ENCODE assay signal across 2 cellular contexts in the genomic region with DNA sequence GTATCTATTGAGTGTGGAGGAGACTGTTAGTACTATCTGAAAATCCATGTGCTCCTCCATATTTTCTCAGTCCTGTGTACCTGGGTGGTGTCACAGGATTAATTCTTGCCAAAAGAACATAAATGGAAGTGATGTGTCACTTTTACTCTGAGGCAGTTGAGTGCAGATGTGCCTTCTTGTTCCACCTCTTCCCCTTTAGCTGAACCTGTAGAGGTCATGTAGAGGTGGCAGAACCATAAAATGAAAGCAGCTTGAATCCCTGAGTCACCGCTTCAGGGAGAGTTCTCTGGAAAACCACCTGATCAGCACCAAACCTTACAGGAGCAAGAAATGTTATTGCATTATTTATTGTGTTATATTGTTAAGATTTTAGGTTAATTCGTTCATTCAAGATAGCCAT.
A peak's percentile ranks its signal among the peaks of the same experiment; 100 is the strongest.
TF ChIP-seq lines count a peak whose summit lies in the region.

No MANE protein-coding gene starts in this region.

TF ChIP-seq in IMR-90, 13 proteins besides CTCF, POLR2A, EP300 and RAD21:
- no peak for TF ChIP-seq SMC3 (IDR thresholded peaks at IDR 0.05; ENCODE audit: low read depth, low read length)
- TF ChIP-seq MXI1 (IDR thresholded peaks at IDR 0.05; ENCODE audit: borderline replicate concordance, low read depth, low read length) = no peak
- TF ChIP-seq RCOR1 (IDR thresholded peaks at IDR 0.05; ENCODE audit: insufficient replicate concordance, low read length) = no peak
- no peak for TF ChIP-seq BHLHE40 (IDR thresholded peaks at IDR 0.05; ENCODE audit: low read depth, low read length)
- no peak for TF ChIP-seq FOS (IDR thresholded peaks at IDR 0.05; ENCODE audit: low read depth, low read length)
- no peak for TF ChIP-seq MAZ (IDR thresholded peaks at IDR 0.05; ENCODE audit: borderline replicate concordance, low read depth, low read length)
- TF ChIP-seq, protein P1, sequence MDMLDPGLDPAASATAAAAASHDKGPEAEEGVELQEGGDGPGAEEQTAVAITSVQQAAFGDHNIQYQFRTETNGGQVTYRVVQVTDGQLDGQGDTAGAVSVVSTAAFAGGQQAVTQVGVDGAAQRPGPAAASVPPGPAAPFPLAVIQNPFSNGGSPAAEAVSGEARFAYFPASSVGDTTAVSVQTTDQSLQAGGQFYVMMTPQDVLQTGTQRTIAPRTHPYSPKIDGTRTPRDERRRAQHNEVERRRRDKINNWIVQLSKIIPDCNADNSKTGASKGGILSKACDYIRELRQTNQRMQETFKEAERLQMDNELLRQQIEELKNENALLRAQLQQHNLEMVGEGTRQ (IDR thresholded peaks at IDR 0.05; ENCODE audit: low read depth, low read length) = no peak
- TF ChIP-seq, protein P2, sequence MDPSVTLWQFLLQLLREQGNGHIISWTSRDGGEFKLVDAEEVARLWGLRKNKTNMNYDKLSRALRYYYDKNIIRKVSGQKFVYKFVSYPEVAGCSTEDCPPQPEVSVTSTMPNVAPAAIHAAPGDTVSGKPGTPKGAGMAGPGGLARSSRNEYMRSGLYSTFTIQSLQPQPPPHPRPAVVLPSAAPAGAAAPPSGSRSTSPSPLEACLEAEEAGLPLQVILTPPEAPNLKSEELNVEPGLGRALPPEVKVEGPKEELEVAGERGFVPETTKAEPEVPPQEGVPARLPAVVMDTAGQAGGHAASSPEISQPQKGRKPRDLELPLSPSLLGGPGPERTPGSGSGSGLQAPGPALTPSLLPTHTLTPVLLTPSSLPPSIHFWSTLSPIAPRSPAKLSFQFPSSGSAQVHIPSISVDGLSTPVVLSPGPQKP (IDR thresholded peaks at IDR 0.05; ENCODE audit: borderline replicate concordance, low read depth, low read length) = no peak
- no peak for TF ChIP-seq RFX5 (IDR thresholded peaks at IDR 0.05; ENCODE audit: low read depth, low read length)
- TF ChIP-seq NFE2L2 (IDR thresholded peaks at IDR 0.05; ENCODE audit: low read depth, low read length) = no peak
- TF ChIP-seq CHD1 (IDR thresholded peaks at IDR 0.05; ENCODE audit: low read depth, low read length) = no peak
- TF ChIP-seq MAFK (IDR thresholded peaks at IDR 0.05; ENCODE audit: low read depth, low read length) = no peak
- no peak for TF ChIP-seq CEBPB (IDR thresholded peaks at IDR 0.05; ENCODE audit: low read depth, low read length)

TF ChIP-seq in K562, 482 proteins besides CTCF, POLR2A, EP300 and RAD21 (continues in another document):
- TF ChIP-seq KLF13 (tag; IDR thresholded peaks at IDR 0.05; ENCODE audit: borderline replicate concordance, low read depth) = no peak
- peak; percentile 12; the same call in 1 of the 2 replicates for TF ChIP-seq SOX6 (IDR thresholded peaks at IDR 0.05)
- peak; percentile 63 for TF ChIP-seq MAFK (IDR thresholded peaks at IDR 0.05; ENCODE audit: low read length)
- TF ChIP-seq ZNF316 (IDR thresholded peaks at IDR 0.05) = peak; percentile 88
- no peak; a peak in 1 of 3 replicates for TF ChIP-seq CBX3 (IDR thresholded peaks at IDR 0.05; ENCODE audit: borderline replicate concordance in 1 of 2, low read length in 2 of 2)
- TF ChIP-seq, protein P3, sequence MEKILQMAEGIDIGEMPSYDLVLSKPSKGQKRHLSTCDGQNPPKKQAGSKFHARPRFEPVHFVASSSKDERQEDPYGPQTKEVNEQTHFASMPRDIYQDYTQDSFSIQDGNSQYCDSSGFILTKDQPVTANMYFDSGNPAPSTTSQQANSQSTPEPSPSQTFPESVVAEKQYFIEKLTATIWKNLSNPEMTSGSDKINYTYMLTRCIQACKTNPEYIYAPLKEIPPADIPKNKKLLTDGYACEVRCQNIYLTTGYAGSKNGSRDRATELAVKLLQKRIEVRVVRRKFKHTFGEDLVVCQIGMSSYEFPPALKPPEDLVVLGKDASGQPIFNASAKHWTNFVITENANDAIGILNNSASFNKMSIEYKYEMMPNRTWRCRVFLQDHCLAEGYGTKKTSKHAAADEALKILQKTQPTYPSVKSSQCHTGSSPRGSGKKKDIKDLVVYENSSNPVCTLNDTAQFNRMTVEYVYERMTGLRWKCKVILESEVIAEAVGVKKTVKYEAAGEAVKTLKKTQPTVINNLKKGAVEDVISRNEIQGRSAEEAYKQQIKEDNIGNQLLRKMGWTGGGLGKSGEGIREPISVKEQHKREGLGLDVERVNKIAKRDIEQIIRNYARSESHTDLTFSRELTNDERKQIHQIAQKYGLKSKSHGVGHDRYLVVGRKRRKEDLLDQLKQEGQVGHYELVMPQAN (IDR thresholded peaks at IDR 0.05; ENCODE audit: borderline replicate concordance) = 0 out of 2 replicates have a peak, but pooled peaks have one; percentile 23
- TF ChIP-seq, protein P4, sequence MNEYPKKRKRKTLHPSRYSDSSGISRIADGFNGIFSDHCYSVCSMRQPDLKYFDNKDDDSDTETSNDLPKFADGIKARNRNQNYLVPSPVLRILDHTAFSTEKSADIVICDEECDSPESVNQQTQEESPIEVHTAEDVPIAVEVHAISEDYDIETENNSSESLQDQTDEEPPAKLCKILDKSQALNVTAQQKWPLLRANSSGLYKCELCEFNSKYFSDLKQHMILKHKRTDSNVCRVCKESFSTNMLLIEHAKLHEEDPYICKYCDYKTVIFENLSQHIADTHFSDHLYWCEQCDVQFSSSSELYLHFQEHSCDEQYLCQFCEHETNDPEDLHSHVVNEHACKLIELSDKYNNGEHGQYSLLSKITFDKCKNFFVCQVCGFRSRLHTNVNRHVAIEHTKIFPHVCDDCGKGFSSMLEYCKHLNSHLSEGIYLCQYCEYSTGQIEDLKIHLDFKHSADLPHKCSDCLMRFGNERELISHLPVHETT (CRISPR knock-in tag; conservative IDR thresholded peaks at IDR 0.05 in 1 of 2, IDR thresholded peaks at IDR 0.05 in 1 of 2) = no peak
- no peak for TF ChIP-seq MEF2A (IDR thresholded peaks at IDR 0.05; ENCODE audit: control insufficient read depth, low read depth, low read length)
- no peak for TF ChIP-seq GABPA (tag; conservative IDR thresholded peaks at IDR 0.05; ENCODE audit: low read depth)
- TF ChIP-seq TAF15 (IDR thresholded peaks at IDR 0.05; ENCODE audit: low read depth, low read length) = no peak
- peak; percentile 43; the same call in 1 of the 2 replicates for TF ChIP-seq SMARCA4 (IDR thresholded peaks at IDR 0.05)
- no peak for TF ChIP-seq ZSCAN29 (IDR thresholded peaks at IDR 0.05)
- TF ChIP-seq, protein P5, sequence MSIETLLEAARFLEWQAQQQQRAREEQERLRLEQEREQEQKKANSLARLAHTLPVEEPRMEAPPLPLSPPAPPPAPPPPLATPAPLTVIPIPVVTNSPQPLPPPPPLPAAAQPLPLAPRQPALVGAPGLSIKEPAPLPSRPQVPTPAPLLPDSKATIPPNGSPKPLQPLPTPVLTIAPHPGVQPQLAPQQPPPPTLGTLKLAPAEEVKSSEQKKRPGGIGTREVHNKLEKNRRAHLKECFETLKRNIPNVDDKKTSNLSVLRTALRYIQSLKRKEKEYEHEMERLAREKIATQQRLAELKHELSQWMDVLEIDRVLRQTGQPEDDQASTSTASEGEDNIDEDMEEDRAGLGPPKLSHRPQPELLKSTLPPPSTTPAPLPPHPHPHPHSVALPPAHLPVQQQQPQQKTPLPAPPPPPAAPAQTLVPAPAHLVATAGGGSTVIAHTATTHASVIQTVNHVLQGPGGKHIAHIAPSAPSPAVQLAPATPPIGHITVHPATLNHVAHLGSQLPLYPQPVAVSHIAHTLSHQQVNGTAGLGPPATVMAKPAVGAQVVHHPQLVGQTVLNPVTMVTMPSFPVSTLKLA (conservative IDR thresholded peaks at IDR 0.05) = 0 out of 4 replicates have a peak, but pooled peaks of 1 of the 2 experiments have one; percentile 20
- TF ChIP-seq, protein P6, sequence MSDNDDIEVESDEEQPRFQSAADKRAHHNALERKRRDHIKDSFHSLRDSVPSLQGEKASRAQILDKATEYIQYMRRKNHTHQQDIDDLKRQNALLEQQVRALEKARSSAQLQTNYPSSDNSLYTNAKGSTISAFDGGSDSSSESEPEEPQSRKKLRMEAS (CRISPR knock-in tag; IDR thresholded peaks at IDR 0.05) = no peak
- peak; percentile 33; the same call in 1 of the 2 replicates for TF ChIP-seq ARID1B (IDR thresholded peaks at IDR 0.05)
- peak in 1 of 2 experiments; percentile 32; a peak in 1 of 4 replicates for TF ChIP-seq HDAC1 (IDR thresholded peaks at IDR 0.05)
- TF ChIP-seq, protein P7, sequence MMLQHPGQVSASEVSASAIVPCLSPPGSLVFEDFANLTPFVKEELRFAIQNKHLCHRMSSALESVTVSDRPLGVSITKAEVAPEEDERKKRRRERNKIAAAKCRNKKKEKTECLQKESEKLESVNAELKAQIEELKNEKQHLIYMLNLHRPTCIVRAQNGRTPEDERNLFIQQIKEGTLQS (IDR thresholded peaks at IDR 0.05) = 0 out of 2 replicates have a peak, but pooled peaks have one; percentile 23
- TF ChIP-seq, protein P7 (CRISPR knock-in tag; conservative IDR thresholded peaks at IDR 0.05) = no peak
- TF ChIP-seq BHLHE40 (IDR thresholded peaks at IDR 0.05; ENCODE audit: low read length) = no peak
- TF ChIP-seq, protein P8, sequence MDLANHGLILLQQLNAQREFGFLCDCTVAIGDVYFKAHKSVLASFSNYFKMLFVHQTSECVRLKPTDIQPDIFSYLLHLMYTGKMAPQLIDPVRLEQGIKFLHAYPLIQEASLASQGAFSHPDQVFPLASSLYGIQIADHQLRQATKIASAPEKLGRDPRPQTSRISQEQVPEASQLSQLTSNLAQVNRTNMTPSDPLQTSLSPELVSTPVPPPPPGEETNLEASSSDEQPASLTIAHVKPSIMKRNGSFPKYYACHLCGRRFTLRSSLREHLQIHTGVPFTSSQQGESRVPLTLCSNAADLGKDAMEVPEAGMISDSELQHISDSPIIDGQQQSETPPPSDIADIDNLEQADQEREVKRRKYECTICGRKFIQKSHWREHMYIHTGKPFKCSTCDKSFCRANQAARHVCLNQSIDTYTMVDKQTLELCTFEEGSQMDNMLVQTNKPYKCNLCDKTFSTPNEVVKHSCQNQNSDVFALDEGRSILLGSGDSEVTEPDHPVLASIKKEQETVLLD (IDR thresholded peaks at IDR 0.05) = peak; percentile 43; the same call in 1 of the 2 replicates
- no peak for TF ChIP-seq MEF2D (tag; conservative IDR thresholded peaks at IDR 0.05; ENCODE audit: low read depth)
- TF ChIP-seq NRF1 (conservative IDR thresholded peaks at IDR 0.05 in 1 of 2, IDR thresholded peaks at IDR 0.05 in 1 of 2) = 0 out of 4 replicates have a peak, but pooled peaks of 1 of the 2 experiments have one; percentile 20
- TF ChIP-seq FOXK2 (conservative IDR thresholded peaks at IDR 0.05 in 1 of 2, IDR thresholded peaks at IDR 0.05 in 1 of 2; ENCODE audit: low read depth in 2 of 2) = peak in 1 of 2 experiments; percentile 24; a peak in 1 of 4 replicates
- no peak for TF ChIP-seq ZNF589 (CRISPR knock-in tag; IDR thresholded peaks at IDR 0.05; ENCODE audit: low read depth)
- TF ChIP-seq SMARCE1 (IDR thresholded peaks at IDR 0.05) = 0 out of 2 replicates have a peak, but pooled peaks have one; percentile 27
- no peak for TF ChIP-seq KHSRP (IDR thresholded peaks at IDR 0.05)
- TF ChIP-seq MTA3 (IDR thresholded peaks at IDR 0.05; ENCODE audit: borderline replicate concordance) = 0 out of 2 replicates have a peak, but pooled peaks have one; percentile 31
- peak; percentile 85 for TF ChIP-seq CTBP1 (IDR thresholded peaks at IDR 0.05; ENCODE audit: borderline replicate concordance)
- TF ChIP-seq ZNF239 (CRISPR knock-in tag; IDR thresholded peaks at IDR 0.05) = no peak
- peak in 1 of 3 experiments; percentile 61 for TF ChIP-seq YY1 (IDR thresholded peaks at IDR 0.05; ENCODE audit: borderline replicate concordance in 1 of 3, control insufficient read depth in 1 of 3, extremely low read depth in 1 of 3, insufficient read depth in 3 of 3, insufficient read length in 1 of 3, insufficient replicate concordance in 2 of 3, low read depth in 1 of 3, low read length in 2 of 3)
- TF ChIP-seq, protein P9, sequence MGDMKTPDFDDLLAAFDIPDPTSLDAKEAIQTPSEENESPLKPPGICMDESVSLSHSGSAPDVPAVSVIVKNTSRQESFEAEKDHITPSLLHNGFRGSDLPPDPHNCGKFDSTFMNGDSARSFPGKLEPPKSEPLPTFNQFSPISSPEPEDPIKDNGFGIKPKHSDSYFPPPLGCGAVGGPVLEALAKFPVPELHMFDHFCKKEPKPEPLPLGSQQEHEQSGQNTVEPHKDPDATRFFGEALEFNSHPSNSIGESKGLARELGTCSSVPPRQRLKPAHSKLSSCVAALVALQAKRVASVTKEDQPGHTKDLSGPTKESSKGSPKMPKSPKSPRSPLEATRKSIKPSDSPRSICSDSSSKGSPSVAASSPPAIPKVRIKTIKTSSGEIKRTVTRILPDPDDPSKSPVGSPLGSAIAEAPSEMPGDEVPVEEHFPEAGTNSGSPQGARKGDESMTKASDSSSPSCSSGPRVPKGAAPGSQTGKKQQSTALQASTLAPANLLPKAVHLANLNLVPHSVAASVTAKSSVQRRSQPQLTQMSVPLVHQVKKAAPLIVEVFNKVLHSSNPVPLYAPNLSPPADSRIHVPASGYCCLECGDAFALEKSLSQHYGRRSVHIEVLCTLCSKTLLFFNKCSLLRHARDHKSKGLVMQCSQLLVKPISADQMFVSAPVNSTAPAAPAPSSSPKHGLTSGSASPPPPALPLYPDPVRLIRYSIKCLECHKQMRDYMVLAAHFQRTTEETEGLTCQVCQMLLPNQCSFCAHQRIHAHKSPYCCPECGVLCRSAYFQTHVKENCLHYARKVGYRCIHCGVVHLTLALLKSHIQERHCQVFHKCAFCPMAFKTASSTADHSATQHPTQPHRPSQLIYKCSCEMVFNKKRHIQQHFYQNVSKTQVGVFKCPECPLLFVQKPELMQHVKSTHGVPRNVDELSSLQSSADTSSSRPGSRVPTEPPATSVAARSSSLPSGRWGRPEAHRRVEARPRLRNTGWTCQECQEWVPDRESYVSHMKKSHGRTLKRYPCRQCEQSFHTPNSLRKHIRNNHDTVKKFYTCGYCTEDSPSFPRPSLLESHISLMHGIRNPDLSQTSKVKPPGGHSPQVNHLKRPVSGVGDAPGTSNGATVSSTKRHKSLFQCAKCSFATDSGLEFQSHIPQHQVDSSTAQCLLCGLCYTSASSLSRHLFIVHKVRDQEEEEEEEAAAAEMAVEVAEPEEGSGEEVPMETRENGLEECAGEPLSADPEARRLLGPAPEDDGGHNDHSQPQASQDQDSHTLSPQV (IDR thresholded peaks at IDR 0.05) = peak; percentile 48; the same call in 1 of the 2 replicates
- TF ChIP-seq SPI1 (IDR thresholded peaks at IDR 0.05; ENCODE audit: borderline replicate concordance, low read depth, low read length) = peak; percentile 77
- TF ChIP-seq TEAD1 (CRISPR knock-in tag; IDR thresholded peaks at IDR 0.05) = no peak
- TF ChIP-seq, protein P10, sequence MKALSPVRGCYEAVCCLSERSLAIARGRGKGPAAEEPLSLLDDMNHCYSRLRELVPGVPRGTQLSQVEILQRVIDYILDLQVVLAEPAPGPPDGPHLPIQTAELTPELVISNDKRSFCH (CRISPR knock-in tag; IDR thresholded peaks at IDR 0.05) = no peak
- TF ChIP-seq, protein P10 (tag; IDR thresholded peaks at IDR 0.05) = 0 out of 2 replicates have a peak, but pooled peaks have one; percentile 21
- peak; percentile 59; the same call in 1 of the 2 replicates for TF ChIP-seq NR2C1 (IDR thresholded peaks at IDR 0.05)
- peak; percentile 69 for TF ChIP-seq NR2C1 (tag; IDR thresholded peaks at IDR 0.05)
- TF ChIP-seq ZNF12 (CRISPR knock-in tag; IDR thresholded peaks at IDR 0.05) = no peak
- peak; percentile 88 for TF ChIP-seq NFE2 (IDR thresholded peaks at IDR 0.05; ENCODE audit: low read depth)
- TF ChIP-seq GATAD2B (IDR thresholded peaks at IDR 0.05; ENCODE audit: borderline replicate concordance) = 0 out of 2 replicates have a peak, but pooled peaks have one; percentile 32
- TF ChIP-seq ZNF23 (CRISPR knock-in tag; IDR thresholded peaks at IDR 0.05) = no peak
